Comparison of ENCODE assay signal across 13 cellular contexts in genomic region chr20:61608275-61609085, GRCh38.
DNase-seq lines count a peak whose midpoint lies in the region; ATAC-seq and TF ChIP-seq lines count a peak whose summit lies in the region.
"Had no signal": no experiment of that assay in that cellular context is flagged by ENCODE, and none has a peak within 500 bp of the region (broad histone marks: within the 10 kb centered on the region; RNA-seq: fewer than 3 reads in every experiment).

No MANE protein-coding gene starts in this region.

- CTCF ChIA-PET in HEK293T (lab: Yijun Ruan, JAX): no interaction called here
- CTCF ChIA-PET in WTC11 (lab: Charles Lee): interaction anchor here (0.5 kb wide), 1 partner anchor 62 kb away, joined by 3 read pairs; no protein-coding TSS in a partner anchor

- H3K27me3 ChIP-seq in heart right ventricle: peaks cover 0 to 17% (median 3%) of the 10 kb centered on the region in 7 donors

- intact Hi-C loops in heart right ventricle (cut with DNase I): no loop called here

- ATAC-seq in WTC11 (peak; percentile 41; the same call in 1 of the 2 replicates), HG03571 (IDR thresholded peaks at IDR 0.05; ENCODE audit: unreplicated experiment) (no peak), heart right ventricle (no peak)
- ATAC-seq: sciatic nerve had no signal

- H3K4me3 Mint-ChIP-seq in WTC11: no peak overlapping the region
- H3K4me3 Mint-ChIP-seq: activated T-cell treated with anti-CD3 and anti-CD28 coated beads, Interleukin-2, amount 50 U/mL, for 24 hours; mesothelial cell of epicardium; T-helper 1 cell treated with Interleukin-12 subunit alpha and Interleukin-12 subunit beta and Interleukin-4 antibody, amounts not matched to agents 30 μg/mL and 1 μg/mL, for 36 hours had no signal

- no peak overlapping the region for H3K27ac ChIP-seq in heart right ventricle

- H3K36me3 ChIP-seq in heart right ventricle: no peaks in the 10 kb centered on the region

- H3K9me3 Mint-ChIP-seq in WTC11: peaks cover 32% of the 10 kb centered on the region
- H3K9me3 Mint-ChIP-seq: activated T-cell treated with anti-CD3 and anti-CD28 coated beads, Interleukin-2, amount 50 U/mL, for 24 hours had no signal

- WGBS in heart right ventricle, 2 donors: 61 to 63% methylated on average over 21 of the region's 21 CpGs

- peak; percentile 27 for DNase-seq in COLO829 (ENCODE audit: low spot score)
- DNase-seq in HEK293T (ENCODE audit: extremely low spot score): peak; percentile 35
- peak; percentile 66 for DNase-seq in WTC11 (ENCODE audit: low spot score)
- peak; percentile 15 for DNase-seq in iris pigment epithelial cell (ENCODE audit: low read depth)
- no peak for DNase-seq in activated CD8-positive, alpha-beta memory T cell treated with anti-CD3 and anti-CD28 coated beads, Interleukin-2, amount 50 U/mL, for 48 hours
- no peak for DNase-seq in NCI-H524 (lab: John Stamatoyannopoulos, UW)
- DNase-seq in heart right ventricle: no peak
- DNase-seq: activated T-cell treated with anti-CD3 and anti-CD28 coated beads, Interleukin-2, amount 50 U/mL, for 24 hours; NCI-H524 treated with DMSO at 0.1 percent for 48 hours had no signal

- no peak overlapping the region for H3K4me3 ChIP-seq in heart right ventricle

- TF ChIP-seq CTCF in WTC11 (IDR thresholded peaks at IDR 0.05): no peak
- no peak for TF ChIP-seq CTCF in heart right ventricle (IDR thresholded peaks at IDR 0.05)

- peaks cover 66% of the 10 kb centered on the region for H3K27me3 Mint-ChIP-seq in WTC11 (ENCODE audit: low read depth)
- H3K27me3 Mint-ChIP-seq: activated T-cell treated with anti-CD3 and anti-CD28 coated beads, Interleukin-2, amount 50 U/mL, for 24 hours had no signal

- peaks cover 0 to 23% (median 0%) of the 10 kb centered on the region in 11 donors for H3K9me3 ChIP-seq in heart right ventricle

- no peaks in the 10 kb centered on the region for H3K4me1 ChIP-seq in heart right ventricle

- H3K27ac Mint-ChIP-seq in WTC11: no peak overlapping the region
- H3K27ac Mint-ChIP-seq: activated T-cell treated with anti-CD3 and anti-CD28 coated beads, Interleukin-2, amount 50 U/mL, for 24 hours; mesothelial cell of epicardium; T-helper 1 cell treated with Interleukin-12 subunit alpha and Interleukin-12 subunit beta and Interleukin-4 antibody, amounts not matched to agents 30 μg/mL and 1 μg/mL, for 36 hours had no signal

- no peaks in the 10 kb centered on the region for H3K4me1 Mint-ChIP-seq in WTC11
- H3K4me1 Mint-ChIP-seq: mesothelial cell of epicardium had no signal

- POLR2A ChIA-PET in HEK293T (lab: Yijun Ruan, JAX): no interaction called here
- POLR2A ChIA-PET in WTC11 (lab: Charles Lee): no interaction called here

- H3K36me3 Mint-ChIP-seq in WTC11: peaks cover 11% of the 10 kb centered on the region
- H3K36me3 Mint-ChIP-seq: mesothelial cell of epicardium had no signal

TF ChIP-seq in HEK293T, 16 proteins besides CTCF, POLR2A, EP300 and RAD21:
- TF ChIP-seq ZNF384 (IDR thresholded peaks at IDR 0.05): no peak
- no peak for TF ChIP-seq SUZ12 (IDR thresholded peaks at IDR 0.05)
TF ChIP-seq in HEK293T: peak in this region for 0.

TF ChIP-seq in WTC11, 78 proteins besides CTCF, POLR2A, EP300 and RAD21:
- peak; percentile 75; the same call in 1 of the 2 replicates for TF ChIP-seq JUN (CRISPR knock-in tag; IDR thresholded peaks at IDR 0.05)
- no peak for TF ChIP-seq ATF6 (CRISPR knock-in tag; IDR thresholded peaks at IDR 0.05)
- TF ChIP-seq TEAD4 (CRISPR knock-in tag; IDR thresholded peaks at IDR 0.05): 0 out of 2 replicates have a peak, but pooled peaks have one; percentile 61
- no peak for TF ChIP-seq PREB (CRISPR knock-in tag; IDR thresholded peaks at IDR 0.05; ENCODE audit: borderline replicate concordance)
- TF ChIP-seq FOXK1 (CRISPR knock-in tag; IDR thresholded peaks at IDR 0.05): peak; percentile 42; the same call in 1 of the 2 replicates
- 0 out of 2 replicates have a peak, but pooled peaks have one; percentile 37 for TF ChIP-seq CREB1 (CRISPR knock-in tag; IDR thresholded peaks at IDR 0.05)
- peak; percentile 77; the same call in 1 of the 2 replicates for TF ChIP-seq FOXP4 (CRISPR knock-in tag; IDR thresholded peaks at IDR 0.05)
- TF ChIP-seq SMAD4 (CRISPR knock-in tag; IDR thresholded peaks at IDR 0.05): 0 out of 2 replicates have a peak, but pooled peaks have one; percentile 73
- TF ChIP-seq ZMAT4 (CRISPR knock-in tag; IDR thresholded peaks at IDR 0.05): no peak
- TF ChIP-seq MAX (CRISPR knock-in tag; IDR thresholded peaks at IDR 0.05): peak; percentile 26; the same call in 1 of the 2 replicates

Comparison
In these comparisons a context has a peak if more than half of its experiments do, and no peak if none do; other contexts are left out.
1. DNase-seq: peak in COLO829 (single experiment), HEK293T (single experiment), WTC11 (single experiment) and iris pigment epithelial cell (single experiment); none in activated CD8-positive, alpha-beta memory T cell treated with anti-CD3 and anti-CD28 coated beads, Interleukin-2, amount 50 U/mL, for 48 hours (single experiment), NCI-H524 (0 of 2) and heart right ventricle (0 of 2).